ENCODE assay signal across 16 cellular contexts in the genomic region with DNA sequence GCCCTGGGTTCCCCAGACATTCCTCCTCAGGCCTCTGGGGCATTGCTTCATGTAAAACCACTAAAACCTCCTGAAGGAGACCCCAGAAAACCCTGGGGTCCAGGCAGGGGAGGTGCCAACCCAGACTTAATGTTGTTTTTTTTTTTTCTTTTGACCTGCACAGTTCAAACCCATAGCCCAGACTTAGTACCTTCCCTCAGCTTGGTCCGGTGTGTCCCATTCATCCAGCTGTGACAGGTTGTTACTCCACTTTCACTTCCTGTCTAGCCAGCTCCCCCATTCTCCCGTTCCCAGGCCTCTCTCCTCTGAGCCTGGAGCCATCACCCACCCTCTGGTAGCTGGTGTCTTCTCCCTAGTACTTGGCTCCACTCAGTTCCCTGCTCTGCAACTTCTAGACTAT. TPM values are rescaled to one million over a fixed set of nuclear protein-coding genes. Genes with fewer than 3 reads are reported as not detected.
DNase-seq lines count a peak whose midpoint lies in the region; ATAC-seq, FAIRE-seq and TF ChIP-seq lines count a peak whose summit lies in the region.
"Had no signal": no experiment of that assay in that cellular context is flagged by ENCODE, and none has a peak within 500 bp of the region (broad histone marks: within the 10 kb centered on the region; RNA-seq: fewer than 3 reads in every experiment).

No MANE protein-coding gene starts in this region.

- TF ChIP-seq RAD21 in A549 (conservative IDR thresholded peaks at IDR 0.05 in 1 of 2, IDR thresholded peaks at IDR 0.05 in 1 of 2) (no peak), Ishikawa (IDR thresholded peaks at IDR 0.05; ENCODE audit: low read depth) (no peak)

- dilution Hi-C loops in mammary epithelial cell (cut with HindIII; ENCODE audit: low sequenced_read_pairs): no loop called here

- peaks cover 49% of the 10 kb centered on the region for H3K79me2 ChIP-seq in mammary epithelial cell (ENCODE audit: insufficient read depth, low read length)

- H3K4me3 Mint-ChIP-seq in activated CD8-positive, alpha-beta memory T cell treated with anti-CD3 and anti-CD28 coated beads, Interleukin-2, amount 10 ng/mL, durations not matched to agents 7 days and 5 days: no peak overlapping the region
- H3K4me3 Mint-ChIP-seq in stimulated activated naive B cell treated with anti-CD40 and anti-IgM and Interleukin-4, amounts not matched to agents 10 μg/mL and 1 μg/mL and 100 μg/mL, for 72 hours: no peak overlapping the region

- H3K36me3 Mint-ChIP-seq in activated CD8-positive, alpha-beta memory T cell treated with anti-CD3 and anti-CD28 coated beads, Interleukin-2, amount 10 ng/mL, durations not matched to agents 7 days and 5 days: no peaks in the 10 kb centered on the region
- H3K36me3 Mint-ChIP-seq in stimulated activated naive B cell treated with anti-CD40 and anti-IgM and Interleukin-4, amounts not matched to agents 10 μg/mL and 1 μg/mL and 100 μg/mL, for 72 hours: no peaks in the 10 kb centered on the region
- H3K36me3 Mint-ChIP-seq: activated naive CD4-positive, alpha-beta T cell treated with anti-CD3 and anti-CD28 coated beads, Interleukin-2, amount 50 U/mL, for 72 hours; naive B cell had no signal

- H3K4me3 ChIP-seq in A549: no peak overlapping the region
- no peak overlapping the region for H3K4me3 ChIP-seq in mammary epithelial cell (replicated peaks in 1 of 3; ENCODE audit: insufficient read depth in 1 of 3, low read depth in 2 of 3, low read length in 3 of 3)
- H3K4me3 ChIP-seq in muscle layer of duodenum (ENCODE audit: low read depth in 1 of 2, low read length in 2 of 2): no peak overlapping the region
- H3K4me3 ChIP-seq: tibial artery had no signal

- no peak for TF ChIP-seq EP300 in A549 (IDR thresholded peaks at IDR 0.05)
- TF ChIP-seq EP300 in Ishikawa (IDR thresholded peaks at IDR 0.05; ENCODE audit: borderline replicate concordance): no peak

- H3K27ac ChIP-seq in A549: peak overlapping the region; percentile 94 to 95
- peak overlapping the region; percentile 70 for H3K27ac ChIP-seq in mammary epithelial cell (ENCODE audit: insufficient read depth, low read depth, low read length)
- H3K27ac ChIP-seq in muscle layer of duodenum (ENCODE audit: low read length): peak overlapping the region; percentile 74
- H3K27ac ChIP-seq: tibial artery had no signal

- H3K4me1 ChIP-seq in A549 (peaks cover 62% of the 10 kb centered on the region), mammary epithelial cell (ENCODE audit: insufficient read depth, low read length) (peaks cover 68% of the 10 kb centered on the region), muscle layer of duodenum (ENCODE audit: control insufficient read depth in 1 of 2, insufficient read depth in 2 of 2, low read length in 2 of 2) (peaks cover 6 to 16% of the 10 kb centered on the region in 2 donors)

- no TSS peak for BruUV-seq in mammary epithelial cell (replicated peaks; lab: Mats Ljungman, UMichigan)

- intact Hi-C loops in mammary epithelial cell (cut with micrococcal nuclease): loop anchor here (5.0 kb wide), 1 partner anchor 55 kb away; the partner anchor contains the start of genes ATP5PD and KCTD2

- H3K9me3 ChIP-seq in A549 (no peaks in the 10 kb centered on the region), mammary epithelial cell (replicated peaks; ENCODE audit: insufficient read depth, low read length) (no peaks in the 10 kb centered on the region), muscle layer of duodenum (ENCODE audit: control insufficient read depth in 1 of 2, low read length in 2 of 2) (no peaks in the 10 kb centered on the region)
- H3K9me3 ChIP-seq: tibial artery had no signal

- CTCF ChIA-PET in A549 (lab: Yijun Ruan, JAX): interaction anchor here (0.7 to 17.5 kb wide), 6 partner anchors 10 to 73 kb away, joined by 3 to 332 read pairs (median 8); partner anchors contain the start of genes MRPL58 and OTOP2
- CTCF ChIA-PET in mammary epithelial cell (lab: Charles Lee; ENCODE audit: low non-redundant PET): interaction anchor here (0.6 to 1.2 kb wide), 3 partner anchors 19 to 426 kb away, joined by 3 to 11 read pairs (median 4); no protein-coding TSS in a partner anchor
- CTCF ChIA-PET in activated CD8-positive, alpha-beta memory T cell treated with anti-CD3 and anti-CD28 coated beads, Interleukin-2, amount 10 ng/mL, durations not matched to agents 7 days and 5 days (lab: Charles Lee): interaction anchor here (1.6 to 2.0 kb wide), 2 partner anchors 21 to 31 kb away, joined by 7 to 9 read pairs; partner anchors contain the start of gene MRPL58

- H3K9ac ChIP-seq in mammary epithelial cell (ENCODE audit: insufficient read depth, low read length): peak overlapping the region; percentile 44

- no peak overlapping the region for H2AFZ ChIP-seq in mammary epithelial cell (ENCODE audit: low read depth, low read length)

- in situ Hi-C loops in mammary epithelial cell (cut with MboI; ENCODE audit: low sequenced_read_pairs in 2 of 2): no loop called here

- no peak for TF ChIP-seq POLR2A in A549 (IDR thresholded peaks at IDR 0.05; ENCODE audit: low read length)

- H3K27ac Mint-ChIP-seq in activated CD8-positive, alpha-beta memory T cell treated with anti-CD3 and anti-CD28 coated beads, Interleukin-2, amount 10 ng/mL, durations not matched to agents 7 days and 5 days: no peak overlapping the region
- H3K27ac Mint-ChIP-seq in stimulated activated naive B cell treated with anti-CD40 and anti-IgM and Interleukin-4, amounts not matched to agents 10 μg/mL and 1 μg/mL and 100 μg/mL, for 72 hours: no peak overlapping the region
- H3K27ac Mint-ChIP-seq: activated naive CD4-positive, alpha-beta T cell treated with anti-CD3 and anti-CD28 coated beads, Interleukin-2, amount 50 U/mL, for 72 hours; naive B cell had no signal

- H3K27me3 ChIP-seq in mammary epithelial cell (ENCODE audit: insufficient read depth, low read length): no peaks in the 10 kb centered on the region
- H3K27me3 ChIP-seq in muscle layer of duodenum (ENCODE audit: low read depth, low read length): no peaks in the 10 kb centered on the region
- H3K27me3 ChIP-seq: tibial artery had no signal

- H3K4me2 ChIP-seq in A549 (peak overlapping the region; percentile 93), mammary epithelial cell (ENCODE audit: insufficient read depth, low read depth, low read length) (peak overlapping the region; percentile 9)

- DNase-seq in A549 (ENCODE audit: low read depth in 1 of 2, low spot score in 1 of 2) (no peak), mammary epithelial cell (no peak), NCI-H1436 (lab: John Stamatoyannopoulos, UW) (no peak)
- no peak for DNase-seq in activated CD8-positive, alpha-beta memory T cell treated with anti-CD3 and anti-CD28 coated beads, Interleukin-2, amount 10 ng/mL, durations not matched to agents 7 days and 5 days
- DNase-seq in stimulated activated naive B cell treated with anti-CD40 and anti-IgM and Interleukin-4, amounts not matched to agents 10 μg/mL and 1 μg/mL and 100 μg/mL, for 72 hours: no peak
- DNase-seq: head of caudate nucleus; naive B cell; NCI-H2081; stimulated activated CD8-positive, alpha-beta memory T cell treated with anti-CD3 and anti-CD28 coated beads, Interleukin-4, amount 100 ng/mL, for 48 hours; T-helper 1 cell; tibial artery had no signal

- ATAC-seq in A549: no peak
- no peak for ATAC-seq in HG03521 (IDR thresholded peaks at IDR 0.05; ENCODE audit: unreplicated experiment)
- ATAC-seq in activated CD8-positive, alpha-beta memory T cell treated with anti-CD3 and anti-CD28 coated beads, Interleukin-2, amount 10 ng/mL, durations not matched to agents 7 days and 5 days: no peak
- ATAC-seq in stimulated activated naive B cell treated with anti-CD40 and anti-IgM and Interleukin-4, amounts not matched to agents 10 μg/mL and 1 μg/mL and 100 μg/mL, for 72 hours (replicated peaks): no peak
- ATAC-seq: activated naive CD4-positive, alpha-beta T cell treated with anti-CD3 and anti-CD28 coated beads, Interleukin-2, amount 50 U/mL, for 72 hours had no signal

- POLR2A ChIA-PET in A549 (lab: Yijun Ruan, JAX): interaction anchor here (7.5 kb wide), 1 partner anchor 20 kb away, joined by 107 read pairs; the partner anchor contains the start of gene MRPL58

- H3K4me1 Mint-ChIP-seq in activated CD8-positive, alpha-beta memory T cell treated with anti-CD3 and anti-CD28 coated beads, Interleukin-2, amount 10 ng/mL, durations not matched to agents 7 days and 5 days: peaks cover 5% of the 10 kb centered on the region
- H3K4me1 Mint-ChIP-seq in stimulated activated naive B cell treated with anti-CD40 and anti-IgM and Interleukin-4, amounts not matched to agents 10 μg/mL and 1 μg/mL and 100 μg/mL, for 72 hours: peaks cover 2 to 13% of the 10 kb centered on the region in 2 donors

- peaks cover 29% of the 10 kb centered on the region for H3K27me3 Mint-ChIP-seq in activated CD8-positive, alpha-beta memory T cell treated with anti-CD3 and anti-CD28 coated beads, Interleukin-2, amount 10 ng/mL, durations not matched to agents 7 days and 5 days
- peaks cover 17 to 55% of the 10 kb centered on the region in 2 donors for H3K27me3 Mint-ChIP-seq in stimulated activated naive B cell treated with anti-CD40 and anti-IgM and Interleukin-4, amounts not matched to agents 10 μg/mL and 1 μg/mL and 100 μg/mL, for 72 hours

- H3K36me3 ChIP-seq in mammary epithelial cell (ENCODE audit: insufficient read depth, low read length) (no peaks in the 10 kb centered on the region), muscle layer of duodenum (ENCODE audit: control insufficient read depth in 1 of 2, insufficient read depth in 2 of 2, low read length in 2 of 2) (peaks cover 0 to 5% of the 10 kb centered on the region in 2 donors)
- H3K36me3 ChIP-seq: tibial artery had no signal

- 38% methylated on average over 2 of the region's 2 CpGs for WGBS in A549 (ENCODE audit: missing lambda C conversion rate)
- WGBS in mammary epithelial cell (ENCODE audit: low coverage, missing lambda C conversion rate): 81% methylated on average over 2 of the region's 2 CpGs

- no peak for TF ChIP-seq CTCF in A549 (IDR thresholded peaks at IDR 0.05)
- no peak for TF ChIP-seq CTCF in mammary epithelial cell (conservative IDR thresholded peaks at IDR 0.05 in 1 of 2, IDR thresholded peaks at IDR 0.05 in 1 of 2; ENCODE audit: extremely low read depth in 1 of 2, insufficient read depth in 1 of 2, low read depth in 1 of 2, low read length in 2 of 2)

- no peaks in the 10 kb centered on the region for H3K9me3 Mint-ChIP-seq in activated CD8-positive, alpha-beta memory T cell treated with anti-CD3 and anti-CD28 coated beads, Interleukin-2, amount 10 ng/mL, durations not matched to agents 7 days and 5 days (ENCODE audit: low read depth)
- no peaks in the 10 kb centered on the region for H3K9me3 Mint-ChIP-seq in stimulated activated naive B cell treated with anti-CD40 and anti-IgM and Interleukin-4, amounts not matched to agents 10 μg/mL and 1 μg/mL and 100 μg/mL, for 72 hours
- H3K9me3 Mint-ChIP-seq: activated naive CD4-positive, alpha-beta T cell treated with anti-CD3 and anti-CD28 coated beads, Interleukin-2, amount 50 U/mL, for 72 hours; naive B cell had no signal

- H4K20me1 ChIP-seq in mammary epithelial cell (ENCODE audit: insufficient read depth, low read length): no peaks in the 10 kb centered on the region

- no peak for FAIRE-seq in A549 (lab: Jason Lieb, UNC)
- FAIRE-seq: keratinocyte had no signal

RNA-seq across cellular contexts. Expression of gene CDR2L, which starts 4.8 kb away (rescaled TPM):
- polyA plus RNA-seq in A549 (2011; rRNA removed) (18.0 and 18.5 TPM in 2 replicates), A549 (2017; fragmentation: RNase III; extraction: RNeasy Plus Mini Kit Qiagen cat#74134 plus additional on column Dnase treatment) (26.9 to 34.0 TPM (median 30.0 TPM) in 3 replicates), mammary epithelial cell (25.8 TPM)
- polyA plus RNA-seq in A549 (2012; cell fraction: cytosol; rRNA removed): 25.6 and 34.4 TPM in 2 replicates
- polyA plus RNA-seq in A549 (2012; cell fraction: nucleus; rRNA removed): 38.5 and 49.0 TPM in 2 replicates
- 16.6 and 21.8 TPM in 2 replicates for polyA minus RNA-seq in A549 (2011; rRNA and poly(A)+ RNA removed)
- total RNA-seq in mammary epithelial cell: 10 to 100 TPM; 38.5 to 45.5 TPM
- 15.7 TPM for polyA minus RNA-seq in mammary epithelial cell
- total RNA-seq in activated CD8-positive, alpha-beta memory T cell treated with anti-CD3 and anti-CD28 coated beads, Interleukin-2, amount 10 ng/mL, durations not matched to agents 7 days and 5 days: under 1 TPM; 0.32 to 0.47 TPM

RNA-seq across cellular contexts. Expression of gene HID1, which starts 19.7 kb away (rescaled TPM):
- polyA plus RNA-seq in A549 (2011; rRNA removed) (11.7 and 15.2 TPM in 2 replicates), A549 (2017; fragmentation: RNase III; extraction: RNeasy Plus Mini Kit Qiagen cat#74134 plus additional on column Dnase treatment) (3.7 to 6.2 TPM (median 5.2 TPM) in 3 replicates), mammary epithelial cell (0.52 TPM)
- polyA plus RNA-seq in A549 (2012; cell fraction: cytosol; rRNA removed): 5.9 and 7.4 TPM in 2 replicates
- 30.4 and 39.1 TPM in 2 replicates for polyA plus RNA-seq in A549 (2012; cell fraction: nucleus; rRNA removed)
- polyA minus RNA-seq in A549 (2011; rRNA and poly(A)+ RNA removed): 27.2 and 27.3 TPM in 2 replicates
- 1 to 10 TPM; 1.2 TPM for total RNA-seq in mammary epithelial cell
- 8.9 TPM for polyA minus RNA-seq in mammary epithelial cell
- total RNA-seq in activated CD8-positive, alpha-beta memory T cell treated with anti-CD3 and anti-CD28 coated beads, Interleukin-2, amount 10 ng/mL, durations not matched to agents 7 days and 5 days: not detected

RNA-seq across cellular contexts. Expression of gene MRPL58, which starts 20.2 kb away (rescaled TPM):
- polyA plus RNA-seq in A549 (2011; rRNA removed) (86.4 and 127 TPM in 2 replicates), A549 (2017; fragmentation: RNase III; extraction: RNeasy Plus Mini Kit Qiagen cat#74134 plus additional on column Dnase treatment) (89.4 to 105 TPM (median 95.3 TPM) in 3 replicates), mammary epithelial cell (53.1 TPM)
- polyA plus RNA-seq in A549 (2012; cell fraction: cytosol; rRNA removed): 104 and 113 TPM in 2 replicates
- polyA plus RNA-seq in A549 (2012; cell fraction: nucleus; rRNA removed): 49.1 and 82.1 TPM in 2 replicates
- 31.3 and 32.4 TPM in 2 replicates for polyA minus RNA-seq in A549 (2011; rRNA and poly(A)+ RNA removed)
- 10 to 100 TPM; 22.2 to 43.2 TPM for total RNA-seq in mammary epithelial cell
- 15.8 TPM for polyA minus RNA-seq in mammary epithelial cell
- total RNA-seq in activated CD8-positive, alpha-beta memory T cell treated with anti-CD3 and anti-CD28 coated beads, Interleukin-2, amount 10 ng/mL, durations not matched to agents 7 days and 5 days: 10 to 100 TPM; 45.9 to 53.1 TPM

RNA-seq across cellular contexts. Expression of gene ATP5PD, which starts 54.5 kb away (rescaled TPM):
- 314 and 333 TPM in 2 replicates for polyA plus RNA-seq in A549 (2011; rRNA removed)
- 255 and 282 TPM in 2 replicates for polyA plus RNA-seq in A549 (2012; cell fraction: cytosol; rRNA removed)
- polyA plus RNA-seq in A549 (2012; cell fraction: nucleus; rRNA removed): 105 and 172 TPM in 2 replicates
- polyA plus RNA-seq in A549 (2017; fragmentation: RNase III; extraction: RNeasy Plus Mini Kit Qiagen cat#74134 plus additional on column Dnase treatment): 429 to 463 TPM (median 440 TPM) in 3 replicates
- polyA minus RNA-seq in A549 (2011; rRNA and poly(A)+ RNA removed): 103 and 169 TPM in 2 replicates
- total RNA-seq in mammary epithelial cell: 100 to 1,000 TPM; 142 to 269 TPM
- 382 TPM for polyA plus RNA-seq in mammary epithelial cell
- polyA minus RNA-seq in mammary epithelial cell: 123 TPM
- 100 to 1,000 TPM; 188 to 210 TPM for total RNA-seq in activated CD8-positive, alpha-beta memory T cell treated with anti-CD3 and anti-CD28 coated beads, Interleukin-2, amount 10 ng/mL, durations not matched to agents 7 days and 5 days

RNA-seq across cellular contexts. Expression of gene KCTD2, which starts 54.8 kb away (rescaled TPM):
- polyA plus RNA-seq in A549 (2011; rRNA removed): 31.3 and 34.1 TPM in 2 replicates
- polyA plus RNA-seq in A549 (2012; cell fraction: cytosol; rRNA removed): 19.5 and 22.6 TPM in 2 replicates
- 17.5 and 23.1 TPM in 2 replicates for polyA plus RNA-seq in A549 (2012; cell fraction: nucleus; rRNA removed)
- polyA plus RNA-seq in A549 (2017; fragmentation: RNase III; extraction: RNeasy Plus Mini Kit Qiagen cat#74134 plus additional on column Dnase treatment): 16.3 to 18.8 TPM (median 18.6 TPM) in 3 replicates
- polyA minus RNA-seq in A549 (2011; rRNA and poly(A)+ RNA removed): 22.1 and 25.9 TPM in 2 replicates
- total RNA-seq in mammary epithelial cell: 10 to 100 TPM; 13.7 to 20.5 TPM
- polyA plus RNA-seq in mammary epithelial cell: 16.8 TPM
- polyA minus RNA-seq in mammary epithelial cell: 26.4 TPM
- total RNA-seq in activated CD8-positive, alpha-beta memory T cell treated with anti-CD3 and anti-CD28 coated beads, Interleukin-2, amount 10 ng/mL, durations not matched to agents 7 days and 5 days: 10 to 100 TPM; 16.8 to 19.1 TPM

Comparison
In these comparisons a context has a peak if more than half of its experiments do, and no peak if none do; other contexts are left out.
1. RNA of gene CDR2L, which starts 4.8 kb away (total RNA-seq): 38.5 to 45.5 TPM in mammary epithelial cell; 0.32 to 0.47 TPM in activated CD8-positive, alpha-beta memory T cell treated with anti-CD3 and anti-CD28 coated beads, Interleukin-2, amount 10 ng/mL, durations not matched to agents 7 days and 5 days; every median in the first group is over 10 times any median in the second.
2. Peak in every context shown above with its lines, with median percentiles within 50 percentile points of each other: H3K27ac ChIP-seq.